8 cellular contexts compared by ENCODE assay signal in genomic region chr2:118088051-118089014, GRCh38. TPM values are rescaled to one million over a fixed set of nuclear protein-coding genes. Genes with fewer than 3 reads are reported as not detected.
DNase-seq lines count a peak whose midpoint lies in the region; ATAC-seq and TF ChIP-seq lines count a peak whose summit lies in the region.

INSIG2 (plus strand) TSS chr2:118088471; CDS start chr2:118096557, 8,086 bp downstream.

- TF ChIP-seq POLR2A in gastroesophageal sphincter (IDR thresholded peaks at IDR 0.05) (peak in 1 of 2 donors; percentile 18), suprapubic skin (IDR thresholded peaks at IDR 0.05) (no peak)

- peak; percentile 95 for ATAC-seq in gastroesophageal sphincter

- H3K27me3 ChIP-seq in gastroesophageal sphincter (peaks cover 5% of the 10 kb centered on the region), suprapubic skin (no peaks in the 10 kb centered on the region)

- H3K4me1 ChIP-seq in gastroesophageal sphincter (peaks cover 0 to 39% (median 0%) of the 10 kb centered on the region in 3 donors), suprapubic skin (peaks cover 25% of the 10 kb centered on the region)

- TF ChIP-seq EP300 in gastroesophageal sphincter (IDR thresholded peaks at IDR 0.05) (no peak), suprapubic skin (IDR thresholded peaks at IDR 0.05) (no peak)

- TF ChIP-seq CTCF in gastroesophageal sphincter (IDR thresholded peaks at IDR 0.05) (peak in 2 of 4 experiments; percentile 9 to 12), suprapubic skin (IDR thresholded peaks at IDR 0.05) (no peak)

- DNase-seq in GM04504 (ENCODE audit: low read depth) (peak; percentile 86), HEK293T (ENCODE audit: extremely low spot score) (peak; percentile 94), MV-4-11 (lab: John Stamatoyannopoulos, UW) (peak; percentile 95), SK-MEL-5 (ENCODE audit: low read depth, low spot score) (peak; percentile 97), nucleus accumbens (lab: John Stamatoyannopoulos, UW) (peak; percentile 49 to 95 (median 88)), suprapubic skin (ENCODE audit: low spot score in 2 of 2) (peak; percentile 93 to 95)
- DNase-seq in activated naive CD4-positive, alpha-beta T cell treated with Interleukin-2 at 50 U/mL for 16 hours, result peak; percentile 90

- POLR2A ChIA-PET in HEK293T (lab: Yijun Ruan, JAX), result interaction anchor here (0.7 to 2.8 kb wide), 8 partner anchors 10 to 97 kb away, joined by 3 to 14 read pairs (median 4); no protein-coding TSS in a partner anchor

- peak within 1 kb of the TSS in 3 of 4 donors; percentile 51 to 81 (median 61) for H3K27ac ChIP-seq in gastroesophageal sphincter
- H3K27ac ChIP-seq in suprapubic skin, result peak within 1 kb of the TSS; percentile 13

- peak within 1 kb of the TSS; percentile 58 to 77 for H3K4me3 ChIP-seq in gastroesophageal sphincter
- H3K4me3 ChIP-seq in suprapubic skin, result peak within 1 kb of the TSS; percentile 62

- WGBS in gastroesophageal sphincter (ENCODE audit: low coverage in 1 of 2), 2 donors, result 0% methylated on average over 24 to 29 of the region's 63 CpGs
- WGBS in suprapubic skin, result under 1% methylated on average over 50 of the region's 63 CpGs

- H3K9me3 ChIP-seq in gastroesophageal sphincter (no peaks in the 10 kb centered on the region), suprapubic skin (no peaks in the 10 kb centered on the region)

- in situ Hi-C loops in SK-MEL-5 (cut with HindIII; ENCODE audit: low pct_unique_long_range_greater_than_20kb, low sequenced_read_pairs), result no loop called here

- H3K36me3 ChIP-seq in gastroesophageal sphincter (no peaks in the 10 kb centered on the region), suprapubic skin (no peaks in the 10 kb centered on the region)

- CTCF ChIA-PET in HEK293T (lab: Yijun Ruan, JAX), result interaction anchor here (0.6 to 1.3 kb wide), 2 partner anchors 14 to 23 kb away, joined by 3 to 6 read pairs; no protein-coding TSS in a partner anchor

TF ChIP-seq in HEK293T, 16 proteins besides CTCF, POLR2A, EP300 and RAD21:
- TF ChIP-seq LEF1 (IDR thresholded peaks at IDR 0.05; ENCODE audit: borderline replicate concordance), result no peak
- TF ChIP-seq PKNOX1 (IDR thresholded peaks at IDR 0.05), result peak; percentile 97

RNA-seq across cellular contexts. Expression of gene INSIG2, which starts in this region (rescaled TPM):
- total RNA-seq in SK-MEL-5 (2014; rRNA removed; shearing (Covaris generic)), result 3.8 and 4.6 TPM in 2 replicates
- 5.0 and 9.4 TPM in 2 replicates for polyA plus RNA-seq in SK-MEL-5 (2015; cell fraction: cytosol; rRNA removed)
- 4.9 and 16.3 TPM in 2 replicates for polyA plus RNA-seq in SK-MEL-5 (2015; cell fraction: nucleus; rRNA removed)
- total RNA-seq in gastroesophageal sphincter, result 10 to 100 TPM; 10.6 to 18.5 (median 15.5) TPM
- 10 to 100 TPM in 2 of 4 donors, 1 to 10 TPM in 2; 6.9 to 14.9 (median 9.3) TPM for total RNA-seq in suprapubic skin

Comparison
In these comparisons a context has a peak if more than half of its experiments do, and no peak if none do; other contexts are left out.
1. Peak in every context shown above with its lines: DNase-seq, ATAC-seq, H3K4me3 ChIP-seq and H3K27ac ChIP-seq.